In the genomic region with DNA sequence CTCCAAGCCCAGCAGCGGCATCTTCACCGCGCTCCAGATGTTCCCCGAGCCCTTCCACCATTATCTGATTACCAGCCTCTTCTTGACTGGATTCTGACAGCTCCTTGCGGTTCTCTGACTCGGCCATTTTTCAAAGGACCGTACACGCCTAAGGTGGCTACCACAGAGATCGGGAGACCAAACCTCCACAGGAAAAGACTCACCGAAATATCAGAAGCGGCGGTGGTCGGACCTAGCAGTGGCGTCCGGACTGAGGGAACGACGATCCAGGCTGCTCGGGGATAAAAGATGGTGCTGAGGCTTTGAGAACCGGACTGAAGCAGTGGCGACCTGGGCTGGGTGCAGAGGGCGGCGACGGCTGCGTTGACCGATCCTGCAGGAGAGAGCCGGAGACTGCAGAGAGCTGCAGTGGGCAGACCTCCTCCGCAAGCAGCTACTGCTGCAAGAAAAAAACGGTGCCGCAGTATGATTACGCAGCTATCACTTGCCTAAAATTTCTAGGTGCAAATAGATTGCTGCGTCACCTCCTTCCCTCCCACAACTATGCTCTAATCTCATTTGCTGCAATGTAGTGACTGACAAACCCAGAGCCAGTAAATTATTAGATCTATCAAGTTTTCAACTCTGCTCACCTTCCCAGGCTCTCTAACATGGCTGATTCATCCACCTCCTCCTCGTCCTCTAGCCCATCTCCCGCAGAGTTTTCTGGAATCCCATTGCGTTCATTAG, we compare ENCODE assay signal across 8 cellular contexts. TPM values are rescaled to one million over a fixed set of nuclear protein-coding genes. Genes with fewer than 3 reads are reported as not detected.
DNase-seq lines count a peak whose midpoint lies in the region; ATAC-seq and TF ChIP-seq lines count a peak whose summit lies in the region.

A gene with protein sequence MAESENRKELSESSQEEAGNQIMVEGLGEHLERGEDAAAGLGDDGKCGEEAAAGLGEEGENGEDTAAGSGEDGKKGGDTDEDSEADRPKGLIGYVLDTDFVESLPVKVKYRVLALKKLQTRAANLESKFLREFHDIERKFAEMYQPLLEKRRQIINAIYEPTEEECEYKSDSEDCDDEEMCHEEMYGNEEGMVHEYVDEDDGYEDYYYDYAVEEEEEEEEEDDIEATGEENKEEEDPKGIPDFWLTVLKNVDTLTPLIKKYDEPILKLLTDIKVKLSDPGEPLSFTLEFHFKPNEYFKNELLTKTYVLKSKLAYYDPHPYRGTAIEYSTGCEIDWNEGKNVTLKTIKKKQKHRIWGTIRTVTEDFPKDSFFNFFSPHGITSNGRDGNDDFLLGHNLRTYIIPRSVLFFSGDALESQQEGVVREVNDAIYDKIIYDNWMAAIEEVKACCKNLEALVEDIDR (minus strand): TSS at position 486 of the 729 bp plus-strand sequence. CDS start 359 bp downstream, at position 127.

- no peaks in the 10 kb centered on the region for H3K36me3 ChIP-seq in brain microvascular endothelial cell (replicated peaks)
- H3K36me3 ChIP-seq in sigmoid colon = no peaks in the 10 kb centered on the region

- H3K27me3 ChIP-seq in brain microvascular endothelial cell (replicated peaks) (no peaks in the 10 kb centered on the region), sigmoid colon (no peaks in the 10 kb centered on the region)

- DNase-seq in GM12865 (ENCODE audit: low read depth) = peak; percentile 0
- no peak for DNase-seq in brain microvascular endothelial cell
- peak; percentile 71 for DNase-seq in sigmoid colon
- DNase-seq in hepatic stellate cell (ENCODE audit: low spot score) = no peak
- no peak for DNase-seq in COR-L47 (lab: John Stamatoyannopoulos, UW)

- H3K27ac ChIP-seq in brain microvascular endothelial cell = no peak within 1 kb of the TSS
- peak within 1 kb of the TSS; percentile 70 to 79 (median 74) for H3K27ac ChIP-seq in sigmoid colon

- peak in 1 of 2 donors; percentile 21 for TF ChIP-seq POLR2A in sigmoid colon (IDR thresholded peaks at IDR 0.05)

- WGBS in sigmoid colon, 2 donors = 1 to 2% methylated on average over 34 of the region's 34 CpGs

- no peaks in the 10 kb centered on the region for H3K9me3 ChIP-seq in iPS-18c (ENCODE audit: control insufficient read depth, insufficient read depth, low read length)
- H3K9me3 ChIP-seq in sigmoid colon = peaks cover 0 to 1% (median 0%) of the 10 kb centered on the region in 4 donors

- in situ Hi-C loops in brain microvascular endothelial cell (cut with HindIII; ENCODE audit: low pct_ligation_motif_present, low sequenced_read_pairs) = no loop called here

- intact Hi-C loops in sigmoid colon (cut with DNase I) = no loop called here

- ATAC-seq in HG02763 (IDR thresholded peaks at IDR 0.05; ENCODE audit: unreplicated experiment) = peak; percentile 95
- peak; percentile 90 for ATAC-seq in SK-N-SH treated with all-trans-retinoic acid at 6 μM for 48 hours

- H3K4me1 ChIP-seq in sigmoid colon = no peaks in the 10 kb centered on the region

- no peak within 1 kb of the TSS for H3K4me3 ChIP-seq in GM12865 (ENCODE audit: low read depth, low read length)
- peak within 1 kb of the TSS; percentile 7 for H3K4me3 ChIP-seq in brain microvascular endothelial cell (ENCODE audit: low read depth, low read length)
- H3K4me3 ChIP-seq in iPS-18c (ENCODE audit: insufficient read depth, low read depth, low read length) = peak within 1 kb of the TSS; percentile 71
- H3K4me3 ChIP-seq in sigmoid colon = peak within 1 kb of the TSS; percentile 49 to 57 (median 56)

- TF ChIP-seq CTCF in GM12865 (IDR thresholded peaks at IDR 0.05; ENCODE audit: insufficient read depth, low read depth, low read length, missing control alignments) (no peak), brain microvascular endothelial cell (IDR thresholded peaks at IDR 0.05; ENCODE audit: low read depth, low read length, missing control alignments) (no peak), sigmoid colon (IDR thresholded peaks at IDR 0.05) (no peak)

- no peak for TF ChIP-seq EP300 in sigmoid colon (IDR thresholded peaks at IDR 0.05)

TF ChIP-seq in SK-N-SH treated with all-trans-retinoic acid at 6 μM for 48 hours, 23 proteins besides CTCF, POLR2A, EP300 and RAD21:
- TF ChIP-seq OSR1 (CRISPR knock-in tag; IDR thresholded peaks at IDR 0.05) (no peak), CSDC2 (CRISPR knock-in tag; IDR thresholded peaks at IDR 0.05) (no peak), ZC3H10 (CRISPR knock-in tag; IDR thresholded peaks at IDR 0.05) (no peak), ZNF565 (CRISPR knock-in tag; conservative IDR thresholded peaks at IDR 0.05; ENCODE audit: low read depth) (no peak), TCF4 (CRISPR knock-in tag; IDR thresholded peaks at IDR 0.05; ENCODE audit: borderline replicate concordance) (no peak), SNAI2 (CRISPR knock-in tag; IDR thresholded peaks at IDR 0.05) (no peak), PPARA (CRISPR knock-in tag; IDR thresholded peaks at IDR 0.05; ENCODE audit: borderline replicate concordance) (no peak), ZFP3 (CRISPR knock-in tag; IDR thresholded peaks at IDR 0.05) (no peak)
- TF ChIP-seq, protein P1, sequence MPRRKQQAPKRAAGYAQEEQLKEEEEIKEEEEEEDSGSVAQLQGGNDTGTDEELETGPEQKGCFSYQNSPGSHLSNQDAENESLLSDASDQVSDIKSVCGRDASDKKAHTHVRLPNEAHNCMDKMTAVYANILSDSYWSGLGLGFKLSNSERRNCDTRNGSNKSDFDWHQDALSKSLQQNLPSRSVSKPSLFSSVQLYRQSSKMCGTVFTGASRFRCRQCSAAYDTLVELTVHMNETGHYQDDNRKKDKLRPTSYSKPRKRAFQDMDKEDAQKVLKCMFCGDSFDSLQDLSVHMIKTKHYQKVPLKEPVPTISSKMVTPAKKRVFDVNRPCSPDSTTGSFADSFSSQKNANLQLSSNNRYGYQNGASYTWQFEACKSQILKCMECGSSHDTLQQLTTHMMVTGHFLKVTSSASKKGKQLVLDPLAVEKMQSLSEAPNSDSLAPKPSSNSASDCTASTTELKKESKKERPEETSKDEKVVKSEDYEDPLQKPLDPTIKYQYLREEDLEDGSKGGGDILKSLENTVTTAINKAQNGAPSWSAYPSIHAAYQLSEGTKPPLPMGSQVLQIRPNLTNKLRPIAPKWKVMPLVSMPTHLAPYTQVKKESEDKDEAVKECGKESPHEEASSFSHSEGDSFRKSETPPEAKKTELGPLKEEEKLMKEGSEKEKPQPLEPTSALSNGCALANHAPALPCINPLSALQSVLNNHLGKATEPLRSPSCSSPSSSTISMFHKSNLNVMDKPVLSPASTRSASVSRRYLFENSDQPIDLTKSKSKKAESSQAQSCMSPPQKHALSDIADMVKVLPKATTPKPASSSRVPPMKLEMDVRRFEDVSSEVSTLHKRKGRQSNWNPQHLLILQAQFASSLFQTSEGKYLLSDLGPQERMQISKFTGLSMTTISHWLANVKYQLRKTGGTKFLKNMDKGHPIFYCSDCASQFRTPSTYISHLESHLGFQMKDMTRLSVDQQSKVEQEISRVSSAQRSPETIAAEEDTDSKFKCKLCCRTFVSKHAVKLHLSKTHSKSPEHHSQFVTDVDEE (CRISPR knock-in tag; IDR thresholded peaks at IDR 0.05) = no peak
- TF ChIP-seq, protein P2, sequence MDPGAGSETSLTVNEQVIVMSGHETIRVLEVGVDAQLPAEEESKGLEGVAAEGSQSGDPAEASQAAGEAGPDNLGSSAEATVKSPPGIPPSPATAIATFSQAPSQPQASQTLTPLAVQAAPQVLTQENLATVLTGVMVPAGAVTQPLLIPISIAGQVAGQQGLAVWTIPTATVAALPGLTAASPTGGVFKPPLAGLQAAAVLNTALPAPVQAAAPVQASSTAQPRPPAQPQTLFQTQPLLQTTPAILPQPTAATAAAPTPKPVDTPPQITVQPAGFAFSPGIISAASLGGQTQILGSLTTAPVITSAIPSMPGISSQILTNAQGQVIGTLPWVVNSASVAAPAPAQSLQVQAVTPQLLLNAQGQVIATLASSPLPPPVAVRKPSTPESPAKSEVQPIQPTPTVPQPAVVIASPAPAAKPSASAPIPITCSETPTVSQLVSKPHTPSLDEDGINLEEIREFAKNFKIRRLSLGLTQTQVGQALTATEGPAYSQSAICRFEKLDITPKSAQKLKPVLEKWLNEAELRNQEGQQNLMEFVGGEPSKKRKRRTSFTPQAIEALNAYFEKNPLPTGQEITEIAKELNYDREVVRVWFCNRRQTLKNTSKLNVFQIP (CRISPR knock-in tag; IDR thresholded peaks at IDR 0.05; ENCODE audit: borderline replicate concordance, low read depth) = no peak
- TF ChIP-seq, protein P3, sequence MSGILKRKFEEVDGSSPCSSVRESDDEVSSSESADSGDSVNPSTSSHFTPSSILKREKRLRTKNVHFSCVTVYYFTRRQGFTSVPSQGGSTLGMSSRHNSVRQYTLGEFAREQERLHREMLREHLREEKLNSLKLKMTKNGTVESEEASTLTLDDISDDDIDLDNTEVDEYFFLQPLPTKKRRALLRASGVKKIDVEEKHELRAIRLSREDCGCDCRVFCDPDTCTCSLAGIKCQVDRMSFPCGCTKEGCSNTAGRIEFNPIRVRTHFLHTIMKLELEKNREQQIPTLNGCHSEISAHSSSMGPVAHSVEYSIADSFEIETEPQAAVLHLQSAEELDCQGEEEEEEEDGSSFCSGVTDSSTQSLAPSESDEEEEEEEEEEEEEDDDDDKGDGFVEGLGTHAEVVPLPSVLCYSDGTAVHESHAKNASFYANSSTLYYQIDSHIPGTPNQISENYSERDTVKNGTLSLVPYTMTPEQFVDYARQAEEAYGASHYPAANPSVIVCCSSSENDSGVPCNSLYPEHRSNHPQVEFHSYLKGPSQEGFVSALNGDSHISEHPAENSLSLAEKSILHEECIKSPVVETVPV (CRISPR knock-in tag; IDR thresholded peaks at IDR 0.05) = no peak
TF ChIP-seq in SK-N-SH treated with all-trans-retinoic acid at 6 μM for 48 hours: peak in this region for 0.

RNA-seq across cellular contexts. Expression of the gene that starts here (rescaled TPM):
- 1 to 10 TPM; 5.5 to 7.5 (median 6.1) TPM for total RNA-seq in sigmoid colon
- 1 to 10 TPM in 2 of 3 donors, under 1 TPM in 1; 0.92 to 1.2 (median 1.1) TPM for polyA plus RNA-seq in sigmoid colon

Comparison
In these comparisons a context has a peak if more than half of its experiments do, and no peak if none do; other contexts are left out.
1. DNase-seq: peak in GM12865 (single experiment) and sigmoid colon (single experiment); none in brain microvascular endothelial cell (single experiment), hepatic stellate cell (single experiment) and COR-L47 (single experiment).